ENCODE assay signal across 25 cellular contexts in the genomic region with DNA sequence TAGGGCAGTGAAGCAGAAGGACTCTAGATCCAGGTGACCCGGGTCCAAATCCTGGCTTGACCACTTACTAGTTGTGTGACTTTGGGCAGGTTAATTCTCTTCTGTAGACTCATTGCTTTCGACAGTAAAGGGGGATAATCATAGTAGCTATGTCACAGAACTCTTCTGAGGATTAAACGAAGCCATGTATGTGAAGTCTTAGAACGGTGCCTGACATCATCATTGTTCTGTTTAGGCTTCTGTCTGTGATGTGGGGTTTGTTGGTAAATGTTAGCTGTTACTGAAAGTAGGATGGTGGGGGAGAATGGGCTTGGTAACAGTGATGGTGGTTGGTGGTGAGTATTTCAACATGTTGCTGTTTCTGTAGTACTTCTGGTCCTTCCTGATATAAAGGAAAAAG.
A peak's percentile ranks its signal among the peaks of the same experiment; 100 is the strongest.
DNase-seq lines count a peak whose midpoint lies in the region; ATAC-seq and TF ChIP-seq lines count a peak whose summit lies in the region.
"Had no signal": no experiment of that assay in that cellular context is flagged by ENCODE, and none has a peak within 500 bp of the region (broad histone marks: within the 10 kb centered on the region; RNA-seq: fewer than 3 reads in every experiment).

No MANE protein-coding gene starts in this region.

- H3K4me3 ChIP-seq in MG63 (peak overlapping the region; percentile 49), dorsolateral prefrontal cortex (peak overlapping the region in 52 of 59 donors; percentile 42 to 78 (median 58)), thoracic aorta (peak overlapping the region; percentile 66), Caco-2 (ENCODE audit: low read depth, low read length) (no peak overlapping the region)
- H3K4me3 ChIP-seq: lower lobe of right lung, ovary, right lobe of liver, transverse colon had no signal

- no peaks in the 10 kb centered on the region for H3K4me1 Mint-ChIP-seq in Caco-2 (ENCODE audit: low read depth, unreplicated experiment)
- H3K4me1 Mint-ChIP-seq in activated T-cell treated with anti-CD3 and anti-CD28 coated beads, Interleukin-2, amount 50 U/mL, for 4 hours (ENCODE audit: low read depth), result no peaks in the 10 kb centered on the region
- H3K4me1 Mint-ChIP-seq: B cell; stimulated activated memory B cell treated with anti-CD40 and anti-IgM and Interleukin-4, amounts not matched to agents 10 μg/mL and 1 μg/mL and 100 μg/mL, for 72 hours had no signal

- no peak overlapping the region for H3K4me3 Mint-ChIP-seq in Caco-2 (ENCODE audit: unreplicated experiment)
- H3K4me3 Mint-ChIP-seq in activated T-cell treated with anti-CD3 and anti-CD28 coated beads, Interleukin-2, amount 50 U/mL, for 4 hours, result no peak overlapping the region
- H3K4me3 Mint-ChIP-seq: activated T-helper 1 cell treated with anti-CD3 and anti-CD28 coated beads, Interleukin-12 subunit alpha, Interleukin-12 subunit beta, Interleukin-2, Interleukin-4 antibody, amounts not matched to agents 30 ng/mL and 10 ng/mL and 1 ng/mL, durations not matched to agents 14 hours and 24 hours and 36 hours; B cell; stimulated activated memory B cell treated with anti-CD40 and anti-IgM and Interleukin-4, amounts not matched to agents 10 μg/mL and 1 μg/mL and 100 μg/mL, for 72 hours had no signal

- H3K36me3 Mint-ChIP-seq in Caco-2 (ENCODE audit: insufficient read depth, unreplicated experiment), result no peaks in the 10 kb centered on the region
- no peaks in the 10 kb centered on the region for H3K36me3 Mint-ChIP-seq in activated T-cell treated with anti-CD3 and anti-CD28 coated beads, Interleukin-2, amount 50 U/mL, for 4 hours (ENCODE audit: insufficient read depth)
- H3K36me3 Mint-ChIP-seq: activated naive CD4-positive, alpha-beta T cell treated with anti-CD3 and anti-CD28 coated beads, Interleukin-2, amount 50 U/mL, for 72 hours; stimulated activated memory B cell treated with anti-CD40 and anti-IgM and Interleukin-4, amounts not matched to agents 10 μg/mL and 1 μg/mL and 100 μg/mL, for 72 hours had no signal

- intact Hi-C loops in dorsolateral prefrontal cortex (cut with DNase I), result loop anchor here (5.0 to 10.0 kb wide), 3 partner anchors 46 to 406 kb away; no protein-coding TSS in a partner anchor
- intact Hi-C loops in Caco-2 (cut with micrococcal nuclease; ENCODE audit: unreplicated experiment), result no loop called here

- H3K9me3 Mint-ChIP-seq in Caco-2 (ENCODE audit: unreplicated experiment), result no peaks in the 10 kb centered on the region
- no peaks in the 10 kb centered on the region for H3K9me3 Mint-ChIP-seq in activated T-cell treated with anti-CD3 and anti-CD28 coated beads, Interleukin-2, amount 50 U/mL, for 4 hours
- H3K9me3 Mint-ChIP-seq: activated naive CD4-positive, alpha-beta T cell treated with anti-CD3 and anti-CD28 coated beads, Interleukin-2, amount 50 U/mL, for 72 hours; activated T-helper 1 cell treated with anti-CD3 and anti-CD28 coated beads, Interleukin-12 subunit alpha, Interleukin-12 subunit beta, Interleukin-2, Interleukin-4 antibody, amounts not matched to agents 30 ng/mL and 10 ng/mL and 1 ng/mL, durations not matched to agents 14 hours and 24 hours and 36 hours; stimulated activated memory B cell treated with anti-CD40 and anti-IgM and Interleukin-4, amounts not matched to agents 10 μg/mL and 1 μg/mL and 100 μg/mL, for 72 hours had no signal

- ATAC-seq in thoracic aorta (ENCODE audit: insufficient number of reproducible peaks, low FRiP score, low read depth), result no peak
- ATAC-seq in HG02884 (IDR thresholded peaks at IDR 0.05; ENCODE audit: unreplicated experiment), result no peak
- ATAC-seq in activated T-cell treated with anti-CD3 and anti-CD28 coated beads, Interleukin-2, amount 50 U/mL, for 4 hours, result no peak
- ATAC-seq: activated naive CD4-positive, alpha-beta T cell treated with anti-CD3 and anti-CD28 coated beads, Interleukin-2, amount 50 U/mL, for 72 hours; HepG2; lower lobe of right lung; right lobe of liver; stimulated activated memory B cell treated with anti-CD40 and anti-IgM and Interleukin-4, amounts not matched to agents 10 μg/mL and 1 μg/mL and 100 μg/mL, for 72 hours had no signal

- H3K27ac Mint-ChIP-seq in Caco-2 (ENCODE audit: unreplicated experiment), result no peak overlapping the region
- H3K27ac Mint-ChIP-seq: activated naive CD4-positive, alpha-beta T cell treated with anti-CD3 and anti-CD28 coated beads, Interleukin-2, amount 50 U/mL, for 72 hours; activated T-helper 1 cell treated with anti-CD3 and anti-CD28 coated beads, Interleukin-12 subunit alpha, Interleukin-12 subunit beta, Interleukin-2, Interleukin-4 antibody, amounts not matched to agents 30 ng/mL and 10 ng/mL and 1 ng/mL, durations not matched to agents 14 hours and 24 hours and 36 hours; B cell; stimulated activated memory B cell treated with anti-CD40 and anti-IgM and Interleukin-4, amounts not matched to agents 10 μg/mL and 1 μg/mL and 100 μg/mL, for 72 hours had no signal

- no peaks in the 10 kb centered on the region for H3K9me3 ChIP-seq in MG63
- H3K9me3 ChIP-seq in thoracic aorta, result no peaks in the 10 kb centered on the region
- H3K9me3 ChIP-seq in Caco-2, result no peaks in the 10 kb centered on the region
- H3K9me3 ChIP-seq: lower lobe of right lung, ovary, right lobe of liver, transverse colon had no signal

- TF ChIP-seq CTCF in dorsolateral prefrontal cortex (IDR thresholded peaks at IDR 0.05 in 54 of 56, conservative IDR thresholded peaks at IDR 0.05 in 2 of 56; ENCODE audit: low read depth in 1 of 56, partially characterized antibody in 56 of 56) (no peak), thoracic aorta (IDR thresholded peaks at IDR 0.05) (no peak), Caco-2 (IDR thresholded peaks at IDR 0.05; ENCODE audit: insufficient read depth in 1 of 2, low read depth in 1 of 2, low read length in 1 of 2, severe bottlenecking in 1 of 2, unreplicated experiment in 1 of 2) (no peak)

- H3K27ac ChIP-seq in dorsolateral prefrontal cortex (peak overlapping the region in 54 of 59 donors; percentile 8 to 95 (median 86)), thoracic aorta (peak overlapping the region; percentile 73 to 96)
- H3K27ac ChIP-seq: brain microvascular endothelial cell, lower lobe of right lung, ovary, right lobe of liver, transverse colon had no signal

- DNase-seq in MG63 (no peak), dorsolateral prefrontal cortex (no peak), midbrain (lab: John Stamatoyannopoulos, UW) (peak; percentile 16), thoracic aorta (ENCODE audit: low spot score) (no peak), Caco-2 (no peak)
- DNase-seq in stimulated activated CD4-positive, alpha-beta T cell treated with anti-CD3 and anti-CD28 coated beads, Interleukin-2, amount 100 ng/mL, for 24 hours, result no peak
- DNase-seq in activated T-cell treated with anti-CD3 and anti-CD28 coated beads, Interleukin-2, amount 50 U/mL, for 4 hours, result no peak
- DNase-seq: activated CD4-positive, CD25-positive, alpha-beta regulatory T cell treated with anti-CD3 and anti-CD28 coated beads, Interleukin-2, amount 50 U/mL, for 72 hours; brain microvascular endothelial cell; COR-L47; foreskin melanocyte; HCEC 1CT; lower lobe of right lung; NCI-H1436 treated with DMSO at 0.1 percent for 48 hours; NCI-H2171; NCI-H526; ovary; right lobe of liver; transverse colon had no signal

- peaks cover 28% of the 10 kb centered on the region for H3K27me3 Mint-ChIP-seq in Caco-2 (ENCODE audit: insufficient read depth, unreplicated experiment)
- peaks cover 47% of the 10 kb centered on the region for H3K27me3 Mint-ChIP-seq in activated T-cell treated with anti-CD3 and anti-CD28 coated beads, Interleukin-2, amount 50 U/mL, for 4 hours (ENCODE audit: low read depth)

- POLR2A ChIA-PET in Caco-2 (lab: Charles Lee), result no interaction called here

- peaks cover 65% of the 10 kb centered on the region for H3K36me3 ChIP-seq in MG63
- H3K36me3 ChIP-seq in thoracic aorta, result peaks cover 17% of the 10 kb centered on the region
- no peaks in the 10 kb centered on the region for H3K36me3 ChIP-seq in Caco-2 (ENCODE audit: control insufficient read depth, insufficient read depth, low read length)
- H3K36me3 ChIP-seq: lower lobe of right lung, ovary, right lobe of liver, transverse colon had no signal

- H3K27me3 ChIP-seq in MG63, result no peaks in the 10 kb centered on the region
- H3K27me3 ChIP-seq in dorsolateral prefrontal cortex, result no peaks in the 10 kb centered on the region
- H3K27me3 ChIP-seq in thoracic aorta (replicated peaks; ENCODE audit: insufficient read depth), result no peaks in the 10 kb centered on the region
- no peaks in the 10 kb centered on the region for H3K27me3 ChIP-seq in Caco-2 (replicated peaks; ENCODE audit: control insufficient read depth, insufficient read depth, low read length)
- H3K27me3 ChIP-seq: brain microvascular endothelial cell, ovary, right lobe of liver, transverse colon had no signal

- CTCF ChIA-PET in Caco-2 (lab: Charles Lee), result no interaction called here

- no TSS peak for BruUV-seq in Caco-2 (replicated peaks; lab: Mats Ljungman, UMichigan)

- H3K4me1 ChIP-seq in thoracic aorta (ENCODE audit: control insufficient read depth in 1 of 2, low read depth in 2 of 2), result peaks cover 26 to 96% of the 10 kb centered on the region in 2 donors
- no peaks in the 10 kb centered on the region for H3K4me1 ChIP-seq in Caco-2
- H3K4me1 ChIP-seq: lower lobe of right lung, right lobe of liver had no signal
